Comparison of ENCODE assay signal across 14 cellular contexts in genomic region chr2:164821338-164821737, GRCh38. TPM values are rescaled to one million over a fixed set of nuclear protein-coding genes. Genes with fewer than 3 reads are reported as not detected.
DNase-seq lines count a peak whose midpoint lies in the region; ATAC-seq and TF ChIP-seq lines count a peak whose summit lies in the region.
"Had no signal": no experiment of that assay in that cellular context is flagged by ENCODE, and none has a peak within 500 bp of the region (broad histone marks: within the 10 kb centered on the region; RNA-seq: fewer than 3 reads in every experiment).

No MANE protein-coding gene starts in this region.

- DNase-seq in left ventricle myocardium inferior (no peak), left ventricle myocardium superior (no peak), hepatocyte (ENCODE audit: low spot score) (no peak), HK-2 (ENCODE audit: unreplicated experiment) (no peak), COLO668 (lab: John Stamatoyannopoulos, UW; ENCODE audit: unreplicated experiment) (no peak)
- no peak for DNase-seq in activated CD4-positive, alpha-beta T cell treated with anti-CD3 and anti-CD28 coated beads, Interleukin-2, amount 50 U/mL, for 48 hours
- DNase-seq: 8988T; Caco-2; CD4-positive, CD25-positive, alpha-beta regulatory T cell; CD8-positive, alpha-beta memory T cell; GM23248 had no signal

- no peaks in the 10 kb centered on the region for H3K9me2 ChIP-seq in hepatocyte (replicated peaks; ENCODE audit: insufficient read depth)

- H3K79me2 ChIP-seq in hepatocyte, result peaks cover 90% of the 10 kb centered on the region

- H3K4me2 ChIP-seq in hepatocyte, result no peak overlapping the region
- H3K4me2 ChIP-seq: BLaER1 treated with 17β-estradiol and CSF1 and Interleukin-3, amounts not matched to agents 10 nM and 100 nM had no signal

- no peak for ATAC-seq in left ventricle myocardium superior

- H2AFZ ChIP-seq in hepatocyte, result no peak overlapping the region
- H2AFZ ChIP-seq: GM23248 had no signal

- H4K20me1 ChIP-seq in hepatocyte (ENCODE audit: insufficient read depth, poor library complexity, severe bottlenecking), result peaks cover 13% of the 10 kb centered on the region
- H4K20me1 ChIP-seq: BLaER1 treated with 17β-estradiol and CSF1 and Interleukin-3, amounts not matched to agents 10 nM and 100 nM had no signal

- H3K9me3 ChIP-seq in left ventricle myocardium inferior (replicated peaks) (no peaks in the 10 kb centered on the region), hepatocyte (ENCODE audit: low read depth) (no peaks in the 10 kb centered on the region)
- H3K9me3 ChIP-seq: BLaER1 treated with 17β-estradiol and CSF1 and Interleukin-3, amounts not matched to agents 10 nM and 100 nM; HAP-1 had no signal

- H3K4me3 ChIP-seq in left ventricle myocardium inferior (no peak overlapping the region), hepatocyte (no peak overlapping the region)
- H3K4me3 ChIP-seq: BLaER1 treated with 17β-estradiol and CSF1 and Interleukin-3, amounts not matched to agents 10 nM and 100 nM; GM23248; HAP-1 had no signal

- intact Hi-C loops in left ventricle myocardium inferior (cut with micrococcal nuclease), result no loop called here
- intact Hi-C loops in left ventricle myocardium superior (cut with micrococcal nuclease), result no loop called here

- no peak for TF ChIP-seq CTCF in left ventricle myocardium inferior (IDR thresholded peaks at IDR 0.05; ENCODE audit: borderline replicate concordance)
- no peak for TF ChIP-seq CTCF in VCaP (conservative IDR thresholded peaks at IDR 0.05)
- no peak for TF ChIP-seq CTCF in hepatocyte (IDR thresholded peaks at IDR 0.05; ENCODE audit: poor library complexity)

- H3K4me1 ChIP-seq in left ventricle myocardium inferior, result peaks cover 36% of the 10 kb centered on the region
- peaks cover 20% of the 10 kb centered on the region for H3K4me1 ChIP-seq in hepatocyte (ENCODE audit: insufficient read depth)
- H3K4me1 ChIP-seq: BLaER1 treated with 17β-estradiol and CSF1 and Interleukin-3, amounts not matched to agents 10 nM and 100 nM; HAP-1 had no signal

- H3K27ac ChIP-seq in left ventricle myocardium inferior (replicated peaks) (peak overlapping the region; percentile 10), VCaP (peak overlapping the region; percentile 96), hepatocyte (peak overlapping the region; percentile 54)
- H3K27ac ChIP-seq: BLaER1 treated with 17β-estradiol and CSF1 and Interleukin-3, amounts not matched to agents 10 nM and 100 nM; GM23248 had no signal

- H3K27me3 ChIP-seq in left ventricle myocardium inferior (ENCODE audit: low read depth) (no peaks in the 10 kb centered on the region), hepatocyte (no peaks in the 10 kb centered on the region)
- H3K27me3 ChIP-seq: BLaER1 treated with 17β-estradiol and CSF1 and Interleukin-3, amounts not matched to agents 10 nM and 100 nM had no signal

- 67% methylated on average over 4 of the region's 4 CpGs for WGBS in hepatocyte (ENCODE audit: low lambda C conversion rate, missing lambda C conversion rate)

- H3K36me3 ChIP-seq in left ventricle myocardium inferior (no peaks in the 10 kb centered on the region), hepatocyte (replicated peaks; ENCODE audit: insufficient read depth, low read depth) (no peaks in the 10 kb centered on the region)
- H3K36me3 ChIP-seq: BLaER1 treated with 17β-estradiol and CSF1 and Interleukin-3, amounts not matched to agents 10 nM and 100 nM; HAP-1 had no signal

RNA-seq across cellular contexts. Expression of gene COBLL1, which starts 20.3 kb away (rescaled TPM):
- 15.3 TPM for total RNA-seq in left ventricle myocardium inferior
- total RNA-seq in left ventricle myocardium superior, result 17.0 TPM
- total RNA-seq in hepatocyte, result 146 TPM in 2 replicates
- polyA plus RNA-seq in hepatocyte, result 87.3 and 108 TPM in 2 replicates
- total RNA-seq: CD8-positive, alpha-beta memory T cell had no signal
- polyA plus RNA-seq: CD8-positive, alpha-beta memory T cell had no signal

Comparison
In these comparisons a context has a peak if more than half of its experiments do, and no peak if none do; other contexts are left out.
1. H3K27ac ChIP-seq: peak in every context shown above with its lines; median percentile 96 in VCaP; 54 in hepatocyte; 10 in left ventricle myocardium inferior.